13 cellular contexts compared by ENCODE assay signal in genomic region chr20:25220021-25220730, GRCh38.
DNase-seq lines count a peak whose midpoint lies in the region; ATAC-seq and TF ChIP-seq lines count a peak whose summit lies in the region.
"Had no signal": no experiment of that assay in that cellular context is flagged by ENCODE, and none has a peak within 500 bp of the region (broad histone marks: within the 10 kb centered on the region; RNA-seq: fewer than 3 reads in every experiment).

No MANE protein-coding gene starts in this region.

- H3K36me3 ChIP-seq in GM06990 (ENCODE audit: control insufficient read depth, insufficient read depth, low read length) (peaks cover 10% of the 10 kb centered on the region), RWPE2 (ENCODE audit: low read depth) (peaks cover 37% of the 10 kb centered on the region)

- H3K27me3 Mint-ChIP-seq in T-helper 2 cell treated with Interferon-gamma antibody and Interleukin-4, amounts not matched to agents 5 μg/mL and 100 μg/mL, for 36 hours (ENCODE audit: low read depth) = no peaks in the 10 kb centered on the region
- no peaks in the 10 kb centered on the region for H3K27me3 Mint-ChIP-seq in nephron progenitor cell (ENCODE audit: low read depth, poor library complexity)
- H3K27me3 Mint-ChIP-seq: activated CD8-positive, alpha-beta memory T cell treated with anti-CD3 and anti-CD28 coated beads, Interleukin-2, amount 10 ng/mL, durations not matched to agents 7 days and 5 days had no signal

- H3K27me3 ChIP-seq in GM06990 (replicated peaks; ENCODE audit: control insufficient read depth, insufficient read depth, low read length) (no peaks in the 10 kb centered on the region), RWPE2 (ENCODE audit: insufficient read depth, poor library complexity, severe bottlenecking) (no peaks in the 10 kb centered on the region)

- H3K36me3 Mint-ChIP-seq in T-helper 2 cell treated with Interferon-gamma antibody and Interleukin-4, amounts not matched to agents 5 μg/mL and 100 μg/mL, for 36 hours (ENCODE audit: low read depth) = no peaks in the 10 kb centered on the region
- H3K36me3 Mint-ChIP-seq in nephron progenitor cell (ENCODE audit: low read depth) = peaks cover 6% of the 10 kb centered on the region
- H3K36me3 Mint-ChIP-seq: activated CD8-positive, alpha-beta memory T cell treated with anti-CD3 and anti-CD28 coated beads, Interleukin-2, amount 10 ng/mL, durations not matched to agents 7 days and 5 days had no signal

- no peak overlapping the region for H3K27ac Mint-ChIP-seq in T-helper 2 cell treated with Interferon-gamma antibody and Interleukin-4, amounts not matched to agents 5 μg/mL and 100 μg/mL, for 36 hours
- H3K27ac Mint-ChIP-seq in nephron progenitor cell = no peak overlapping the region
- H3K27ac Mint-ChIP-seq: activated CD8-positive, alpha-beta memory T cell treated with anti-CD3 and anti-CD28 coated beads, Interleukin-2, amount 10 ng/mL, durations not matched to agents 7 days and 5 days had no signal

- H3K9me3 ChIP-seq in RWPE2 (ENCODE audit: severe bottlenecking) = no peaks in the 10 kb centered on the region
- H3K9me3 ChIP-seq: HAP-1, thoracic aorta had no signal

- H3K4me3 Mint-ChIP-seq in T-helper 2 cell treated with Interferon-gamma antibody and Interleukin-4, amounts not matched to agents 5 μg/mL and 100 μg/mL, for 36 hours = no peak overlapping the region
- no peak overlapping the region for H3K4me3 Mint-ChIP-seq in nephron progenitor cell
- H3K4me3 Mint-ChIP-seq: activated CD8-positive, alpha-beta memory T cell treated with anti-CD3 and anti-CD28 coated beads, Interleukin-2, amount 10 ng/mL, durations not matched to agents 7 days and 5 days had no signal

- H3K9me3 Mint-ChIP-seq in T-helper 2 cell treated with Interferon-gamma antibody and Interleukin-4, amounts not matched to agents 5 μg/mL and 100 μg/mL, for 36 hours = no peaks in the 10 kb centered on the region
- H3K9me3 Mint-ChIP-seq in nephron progenitor cell = no peaks in the 10 kb centered on the region

- no peak for ATAC-seq in RWPE2 (ENCODE audit: low read depth)
- ATAC-seq: activated CD8-positive, alpha-beta memory T cell treated with anti-CD3 and anti-CD28 coated beads, Interleukin-2, amount 10 ng/mL, durations not matched to agents 7 days and 5 days had no signal

- DNase-seq in AG09319 (ENCODE audit: extremely low read depth, low read depth) (no peak), GM06990 (ENCODE audit: extremely low read depth, insufficient read length) (no peak), RWPE2 (ENCODE audit: low spot score) (no peak), iris pigment epithelial cell (ENCODE audit: low read depth) (peak; percentile 49), NCI-H2107 (lab: John Stamatoyannopoulos, UW) (no peak), nephron progenitor cell (no peak), DMS153 treated with DMSO at 0.1 percent for 48 hours (lab: John Stamatoyannopoulos, UW; ENCODE audit: unreplicated experiment) (no peak)
- no peak for DNase-seq in T-helper 2 cell treated with Interferon-gamma antibody and Interleukin-4, amounts not matched to agents 5 μg/mL and 100 μg/mL, for 36 hours (ENCODE audit: low spot score)
- DNase-seq: activated CD8-positive, alpha-beta memory T cell treated with anti-CD3 and anti-CD28 coated beads, Interleukin-2, amount 10 ng/mL, durations not matched to agents 7 days and 5 days; effector CD4-positive, alpha-beta T cell; kidney glomerular epithelial cell had no signal

- H3K4me3 ChIP-seq in GM06990 (replicated peaks; ENCODE audit: low read depth, low read length) (no peak overlapping the region), RWPE2 (ENCODE audit: severe bottlenecking) (no peak overlapping the region)
- H3K4me3 ChIP-seq: HAP-1, thoracic aorta had no signal

- H3K4me1 ChIP-seq in RWPE2 (ENCODE audit: insufficient read depth, poor library complexity, severe bottlenecking) = peaks cover 16% of the 10 kb centered on the region
- H3K4me1 ChIP-seq: HAP-1 had no signal

- H3K27ac ChIP-seq in RWPE2 (ENCODE audit: poor library complexity, severe bottlenecking) = no peak overlapping the region

- TF ChIP-seq CTCF in AG09319 (IDR thresholded peaks at IDR 0.05; ENCODE audit: low read depth, low read length) (peak; percentile 18), GM06990 (IDR thresholded peaks at IDR 0.05; ENCODE audit: insufficient read depth, low read length, poor library complexity, severe bottlenecking) (peak; percentile 59), RWPE2 (IDR thresholded peaks at IDR 0.05; ENCODE audit: poor library complexity, severe bottlenecking) (peak; percentile 21), nephron progenitor cell (IDR thresholded peaks at IDR 0.05) (no peak)

- peaks cover 3% of the 10 kb centered on the region for H3K4me1 Mint-ChIP-seq in T-helper 2 cell treated with Interferon-gamma antibody and Interleukin-4, amounts not matched to agents 5 μg/mL and 100 μg/mL, for 36 hours (ENCODE audit: low read depth)
- H3K4me1 Mint-ChIP-seq in nephron progenitor cell = peaks cover 23% of the 10 kb centered on the region
